In genomic region chr14:69065934-69066333, GRCh38 we compare ENCODE assay signal across 2 cellular contexts.
TF ChIP-seq lines count a peak whose summit lies in the region.

No MANE protein-coding gene starts in this region.

TF ChIP-seq in IMR-90, 13 proteins besides CTCF, POLR2A, EP300 and RAD21:
- TF ChIP-seq MAFK (IDR thresholded peaks at IDR 0.05; ENCODE audit: low read depth, low read length), result peak; percentile 81
TF ChIP-seq in IMR-90: peak in this region for 1; not testable (repeated sequence) for 12.

TF ChIP-seq in K562, 482 proteins besides CTCF, POLR2A, EP300 and RAD21:
- TF ChIP-seq MAFG (tag; conservative IDR thresholded peaks at IDR 0.05), result peak; percentile 45
- peak; percentile 85 for TF ChIP-seq ZNF316 (IDR thresholded peaks at IDR 0.05)
- TF ChIP-seq C11orf30 (IDR thresholded peaks at IDR 0.05; ENCODE audit: low read depth), result peak; percentile 64; the same call in 1 of the 2 replicates
- peak; percentile 38; the same call in 1 of the 2 replicates for TF ChIP-seq MAFF (IDR thresholded peaks at IDR 0.05; ENCODE audit: low read length)
- TF ChIP-seq MAFK (IDR thresholded peaks at IDR 0.05; ENCODE audit: low read length), result peak; percentile 46; the same call in 1 of the 2 replicates
TF ChIP-seq in K562: peak in this region for 5; not testable (repeated sequence) for 477.
